15 cellular contexts compared by ENCODE assay signal in genomic region chr5:137051165-137051564, GRCh38.
DNase-seq lines count a peak whose midpoint lies in the region; TF ChIP-seq lines count a peak whose summit lies in the region.
"Had no signal": no experiment of that assay in that cellular context is flagged by ENCODE, and none has a peak within 500 bp of the region (broad histone marks: within the 10 kb centered on the region; RNA-seq: fewer than 3 reads in every experiment).

No MANE protein-coding gene starts in this region.

- no peaks in the 10 kb centered on the region for H3K9me3 ChIP-seq in HEK293 (ENCODE audit: control insufficient read depth, insufficient read depth, low read depth, low read length)

- H3K27ac ChIP-seq in HEK293 (ENCODE audit: extremely low read depth, low read depth, low read length) = no peak overlapping the region

- TF ChIP-seq CTCF in HEK293 (tag by site-specific recombination; IDR thresholded peaks at IDR 0.05) (peak; percentile 24; the same call in 1 of the 2 replicates), astrocyte of the cerebellum (IDR thresholded peaks at IDR 0.05; ENCODE audit: low read depth, low read length, missing control alignments) (peak; percentile 39), neural crest cell (conservative IDR thresholded peaks at IDR 0.05) (peak; percentile 45)

- POLR2A ChIA-PET in HEK293 (lab: Yijun Ruan, JAX) = no interaction called here

- H3K27me3 Mint-ChIP-seq in neural crest cell (ENCODE audit: low read depth) = no peaks in the 10 kb centered on the region
- H3K27me3 Mint-ChIP-seq: stimulated activated memory B cell treated with anti-CD40 and anti-IgM and Interleukin-4, amounts not matched to agents 10 μg/mL and 1 μg/mL and 100 μg/mL, for 72 hours had no signal

- H3K36me3 ChIP-seq in HEK293 (ENCODE audit: control insufficient read depth in 2 of 2, insufficient read depth in 1 of 2, low read length in 2 of 2) = no peaks in the 10 kb centered on the region

- in situ Hi-C loops in astrocyte of the cerebellum (cut with HindIII; ENCODE audit: low sequenced_read_pairs) = no loop called here

- CTCF ChIA-PET in HEK293 (lab: Yijun Ruan, JAX) = interaction anchor here (1.2 kb wide), 1 partner anchor 35 kb away, joined by 3 read pairs; no protein-coding TSS in a partner anchor

- no peaks in the 10 kb centered on the region for H3K4me1 ChIP-seq in HEK293 (ENCODE audit: control insufficient read depth, insufficient read depth, low read length)

- H3K4me1 Mint-ChIP-seq in neural crest cell = no peaks in the 10 kb centered on the region
- H3K4me1 Mint-ChIP-seq: immature natural killer cell; naive thymus-derived CD4-positive, alpha-beta T cell; stimulated activated memory B cell treated with anti-CD40 and anti-IgM and Interleukin-4, amounts not matched to agents 10 μg/mL and 1 μg/mL and 100 μg/mL, for 72 hours; T-cell had no signal

- H3K27ac Mint-ChIP-seq in neural crest cell (ENCODE audit: unreplicated experiment) = no peak overlapping the region
- H3K27ac Mint-ChIP-seq: immature natural killer cell; naive thymus-derived CD4-positive, alpha-beta T cell; stimulated activated memory B cell treated with anti-CD40 and anti-IgM and Interleukin-4, amounts not matched to agents 10 μg/mL and 1 μg/mL and 100 μg/mL, for 72 hours; T-cell had no signal

- H3K9me3 Mint-ChIP-seq in neural crest cell = no peaks in the 10 kb centered on the region
- H3K9me3 Mint-ChIP-seq: stimulated activated memory B cell treated with anti-CD40 and anti-IgM and Interleukin-4, amounts not matched to agents 10 μg/mL and 1 μg/mL and 100 μg/mL, for 72 hours; T-cell had no signal

- H3K4me3 ChIP-seq in HEK293 (ENCODE audit: low read depth, low read length) = no peak overlapping the region
- no peak overlapping the region for H3K4me3 ChIP-seq in astrocyte of the cerebellum (ENCODE audit: low read depth, low read length)

- H3K4me3 Mint-ChIP-seq in neural crest cell = no peak overlapping the region
- H3K4me3 Mint-ChIP-seq: immature natural killer cell; naive thymus-derived CD4-positive, alpha-beta T cell; stimulated activated memory B cell treated with anti-CD40 and anti-IgM and Interleukin-4, amounts not matched to agents 10 μg/mL and 1 μg/mL and 100 μg/mL, for 72 hours; T-cell had no signal

- no peaks in the 10 kb centered on the region for H3K36me3 Mint-ChIP-seq in neural crest cell (ENCODE audit: low read depth)
- H3K36me3 Mint-ChIP-seq: immature natural killer cell; naive thymus-derived CD4-positive, alpha-beta T cell; stimulated activated memory B cell treated with anti-CD40 and anti-IgM and Interleukin-4, amounts not matched to agents 10 μg/mL and 1 μg/mL and 100 μg/mL, for 72 hours; T-cell had no signal

- TF ChIP-seq POLR2A in erythroblast (IDR thresholded peaks at IDR 0.05; ENCODE audit: low read length) = no peak

- DNase-seq in NCI-H748 (lab: John Stamatoyannopoulos, UW; ENCODE audit: unreplicated experiment) (peak; percentile 50), NCI-H748 treated with DMSO at 0.1 percent for 48 hours (lab: John Stamatoyannopoulos, UW) (no peak), astrocyte of the cerebellum (ENCODE audit: low read depth) (no peak), neural crest cell (ENCODE audit: low read depth, low spot score) (no peak), erythroblast (lab: John Stamatoyannopoulos, UW) (no peak), HuH-7.5 (ENCODE audit: low spot score) (no peak)
- no peak for DNase-seq in activated CD4-positive, alpha-beta T cell treated with anti-CD3 and anti-CD28 coated beads, Interleukin-2, amount 50 U/mL, for 4 hours
- DNase-seq: AML-193; immature natural killer cell; KBM-7; naive thymus-derived CD4-positive, alpha-beta T cell; NCI-H510A; T-cell had no signal

TF ChIP-seq in HEK293, 187 proteins besides CTCF, POLR2A, EP300 and RAD21:
- no peak for TF ChIP-seq ZNF658 (tag by site-specific recombination; IDR thresholded peaks at IDR 0.05)
- TF ChIP-seq ZNF654 (tag by site-specific recombination; IDR thresholded peaks at IDR 0.05; ENCODE audit: low read depth) = 0 out of 2 replicates have a peak, but pooled peaks have one; percentile 13
